In the genomic region with DNA sequence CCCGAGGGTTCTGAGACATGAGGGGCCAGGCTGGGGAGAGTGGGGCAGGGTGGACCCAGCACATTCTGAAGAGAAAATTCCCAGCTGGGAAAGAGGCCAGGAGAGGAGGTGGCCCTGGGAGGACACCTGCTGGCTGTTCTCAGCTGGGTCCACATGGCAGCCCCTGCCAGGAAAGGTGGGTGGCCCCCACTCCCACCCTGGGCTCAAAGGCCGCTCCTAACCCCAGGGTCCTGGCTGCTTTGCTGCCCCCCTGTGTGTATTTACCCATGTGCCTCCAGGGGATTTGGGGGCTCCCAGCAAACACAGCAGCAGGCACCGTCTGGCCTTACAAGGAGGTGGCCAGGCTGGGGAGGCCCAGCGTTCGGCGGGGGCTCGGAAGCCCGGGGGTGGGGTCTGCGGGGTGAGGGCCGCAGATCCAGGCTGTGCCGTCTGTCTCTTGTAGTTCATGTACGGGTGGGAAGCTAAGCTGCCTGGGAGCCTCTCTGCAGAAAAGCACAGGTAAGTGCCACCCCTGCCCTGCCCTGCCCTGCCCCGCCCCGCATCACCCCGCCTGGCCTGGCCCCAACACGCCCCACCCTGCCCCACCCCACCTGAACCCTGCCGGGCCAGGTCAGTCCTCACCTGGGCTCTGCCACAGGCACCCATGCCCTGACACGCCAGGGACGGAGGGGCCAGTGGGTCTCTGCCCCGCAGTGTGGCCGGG, we compare ENCODE assay signal across 20 cellular contexts. TPM values are rescaled to one million over a fixed set of nuclear protein-coding genes. Genes with fewer than 3 reads are reported as not detected.
DNase-seq lines count a peak whose midpoint lies in the region; ATAC-seq and TF ChIP-seq lines count a peak whose summit lies in the region.
"Had no signal": no experiment of that assay in that cellular context is flagged by ENCODE, and none has a peak within 500 bp of the region (broad histone marks: within the 10 kb centered on the region; RNA-seq: fewer than 3 reads in every experiment).

No MANE protein-coding gene starts in this region.

- TF ChIP-seq EP300 in gastroesophageal sphincter (IDR thresholded peaks at IDR 0.05) = no peak

- H3K27me3 ChIP-seq in osteoblast (ENCODE audit: insufficient read depth, low read length) (no peaks in the 10 kb centered on the region), gastroesophageal sphincter (peaks cover 44% of the 10 kb centered on the region)
- H3K27me3 ChIP-seq: ovary had no signal

- ATAC-seq in Right ventricle myocardium superior (ENCODE audit: poor library complexity) (no peak), GM18519 (IDR thresholded peaks at IDR 0.05; ENCODE audit: low FRiP score, unreplicated experiment) (no peak), gastroesophageal sphincter (no peak)

- no peaks in the 10 kb centered on the region for H3K36me3 ChIP-seq in osteoblast (ENCODE audit: insufficient read depth, low read length)
- H3K36me3 ChIP-seq in gastroesophageal sphincter = no peaks in the 10 kb centered on the region
- H3K36me3 ChIP-seq: ovary had no signal

- H3K4me1 ChIP-seq in osteoblast (ENCODE audit: insufficient read depth, low read length) (no peaks in the 10 kb centered on the region), gastroesophageal sphincter (no peaks in the 10 kb centered on the region)

- peak; percentile 48 for DNase-seq in D341Med (ENCODE audit: low spot score)
- peak; percentile 11 for DNase-seq in Right ventricle myocardium superior
- DNase-seq in osteoblast (ENCODE audit: insufficient read length, low spot score, missing footprints) = peak; percentile 80
- DNase-seq in NCI-H2081 (lab: John Stamatoyannopoulos, UW) = no peak
- DNase-seq: activated CD4-positive, alpha-beta T cell treated with anti-CD3 and anti-CD28 coated beads, Interleukin-2, amount 50 U/mL, for 48 hours; anterior cingulate cortex; GDM1; IMR-90; midbrain; NCI-H1105 treated with DMSO at 0.1 percent for 48 hours; NCI-H774; SHP77; stimulated activated CD8-positive, alpha-beta memory T cell treated with anti-CD3 and anti-CD28 coated beads, Interleukin-4, amount 100 ng/mL, for 48 hours; T1000 had no signal

- no peak overlapping the region for H3K4me2 ChIP-seq in osteoblast (ENCODE audit: insufficient read depth, low read length)

- H3K27ac ChIP-seq in osteoblast (ENCODE audit: low read depth, low read length) = no peak overlapping the region
- no peak overlapping the region for H3K27ac ChIP-seq in gastroesophageal sphincter
- H3K27ac ChIP-seq: dorsolateral prefrontal cortex, ovary had no signal

- H3K79me2 ChIP-seq in osteoblast (ENCODE audit: insufficient read depth, low read length) = no peaks in the 10 kb centered on the region

- intact Hi-C loops in Right ventricle myocardium superior (cut with DNase I) = no loop called here

- no peak overlapping the region for H3K4me3 ChIP-seq in osteoblast (ENCODE audit: insufficient read depth, low read length)
- no peak overlapping the region for H3K4me3 ChIP-seq in gastroesophageal sphincter
- H3K4me3 ChIP-seq: dorsolateral prefrontal cortex, ovary had no signal

- WGBS in gastroesophageal sphincter (ENCODE audit: low coverage in 1 of 2), 2 donors = no CpG with 5 or more reads among the region's 21 CpGs

- no peak overlapping the region for H2AFZ ChIP-seq in osteoblast (ENCODE audit: low read length)

- no peaks in the 10 kb centered on the region for H4K20me1 ChIP-seq in osteoblast (ENCODE audit: insufficient read depth, low read length)

- H3K9me3 ChIP-seq in osteoblast (ENCODE audit: low read depth, low read length) (no peaks in the 10 kb centered on the region), gastroesophageal sphincter (no peaks in the 10 kb centered on the region)
- H3K9me3 ChIP-seq: ovary had no signal

- no peak for TF ChIP-seq POLR2A in gastroesophageal sphincter (IDR thresholded peaks at IDR 0.05)

- TF ChIP-seq CTCF in LNCAP (IDR thresholded peaks at IDR 0.05) (peak; percentile 32; the same call in 1 of the 2 replicates), osteoblast (IDR thresholded peaks at IDR 0.05; ENCODE audit: extremely low read depth, low read depth, low read length) (no peak), gastroesophageal sphincter (IDR thresholded peaks at IDR 0.05) (no peak)

RNA-seq across cellular contexts. Expression of gene MUC5B, which starts 10.6 kb away (rescaled TPM):
- total RNA-seq in Right ventricle myocardium superior (not detected), osteoblast (not detected in 2 replicates), gastroesophageal sphincter (100 to 1,000 TPM in 1 of 4 donors, 1 to 10 TPM in 1, under 1 TPM in 2; 0.13 to 199 (median 0.60) TPM)
- total RNA-seq: IMR-90, ureter had no signal

Comparison
In these comparisons a context has a peak if more than half of its experiments do, and no peak if none do; other contexts are left out.
1. DNase-seq: peak in D341Med (single experiment), Right ventricle myocardium superior (single experiment) and osteoblast (single experiment); none in NCI-H2081 (0 of 2).